Comparison of ENCODE assay signal across 1 cellular context in the genomic region with DNA sequence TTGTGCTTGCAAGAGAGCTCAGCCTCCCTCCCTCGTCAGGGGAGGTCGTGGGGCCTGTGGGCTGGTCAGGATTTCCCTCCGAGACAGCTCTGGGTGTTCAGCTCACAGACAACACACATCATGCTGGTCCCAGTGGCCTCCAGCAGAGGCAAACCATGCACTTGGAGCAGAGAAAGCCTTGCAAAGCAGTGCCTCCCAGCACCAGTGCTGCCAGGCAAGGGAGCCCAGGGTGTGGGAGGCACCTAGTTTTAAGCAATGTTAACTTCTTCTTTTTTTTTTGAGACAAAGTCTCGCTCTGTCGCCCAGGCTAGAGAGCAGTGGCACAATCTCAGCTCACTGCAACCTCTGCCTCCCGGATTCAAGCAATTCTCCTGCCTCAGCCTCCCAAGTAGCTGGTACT.
TF ChIP-seq lines count a peak whose summit lies in the region.

No MANE protein-coding gene starts in this region.

TF ChIP-seq in HepG2, 621 proteins besides CTCF, POLR2A, EP300 and RAD21 (continued from another document):
- TF ChIP-seq, protein P1, sequence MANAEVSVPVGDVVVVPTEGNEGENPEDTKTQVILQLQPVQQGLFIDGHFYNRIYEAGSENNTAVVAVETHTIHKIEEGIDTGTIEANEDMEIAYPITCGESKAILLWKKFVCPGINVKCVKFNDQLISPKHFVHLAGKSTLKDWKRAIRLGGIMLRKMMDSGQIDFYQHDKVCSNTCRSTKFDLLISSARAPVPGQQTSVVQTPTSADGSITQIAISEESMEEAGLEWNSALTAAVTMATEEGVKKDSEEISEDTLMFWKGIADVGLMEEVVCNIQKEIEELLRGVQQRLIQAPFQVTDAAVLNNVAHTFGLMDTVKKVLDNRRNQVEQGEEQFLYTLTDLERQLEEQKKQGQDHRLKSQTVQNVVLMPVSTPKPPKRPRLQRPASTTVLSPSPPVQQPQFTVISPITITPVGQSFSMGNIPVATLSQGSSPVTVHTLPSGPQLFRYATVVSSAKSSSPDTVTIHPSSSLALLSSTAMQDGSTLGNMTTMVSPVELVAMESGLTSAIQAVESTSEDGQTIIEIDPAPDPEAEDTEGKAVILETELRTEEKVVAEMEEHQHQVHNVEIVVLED (CRISPR knock-in tag; IDR thresholded peaks at IDR 0.05; ENCODE audit: borderline replicate concordance) = no peak
- TF ChIP-seq CAMTA2 (CRISPR knock-in tag; IDR thresholded peaks at IDR 0.05; ENCODE audit: borderline replicate concordance) = no peak
- TF ChIP-seq RXRA (CRISPR knock-in tag; IDR thresholded peaks at IDR 0.05) = no peak
- no peak for TF ChIP-seq ZNF724P (CRISPR knock-in tag; IDR thresholded peaks at IDR 0.05; ENCODE audit: borderline replicate concordance)
- no peak for TF ChIP-seq ZNF260 (CRISPR knock-in tag; IDR thresholded peaks at IDR 0.05; ENCODE audit: borderline replicate concordance, low read depth)
